ENCODE assay signal across 1 cellular context in genomic region chr10:22712246-22712958, GRCh38.
TF ChIP-seq lines count a peak whose summit lies in the region.

No MANE protein-coding gene starts in this region.

TF ChIP-seq in WTC11, 78 proteins besides CTCF, POLR2A, EP300 and RAD21 (continued from another document):
- TF ChIP-seq STAT6 (CRISPR knock-in tag; conservative IDR thresholded peaks at IDR 0.05; ENCODE audit: low read depth), result no peak
- TF ChIP-seq RELA (CRISPR knock-in tag; IDR thresholded peaks at IDR 0.05; ENCODE audit: borderline replicate concordance), result no peak
- TF ChIP-seq TEAD1 (CRISPR knock-in tag; IDR thresholded peaks at IDR 0.05), result no peak
- TF ChIP-seq JAZF1 (CRISPR knock-in tag; IDR thresholded peaks at IDR 0.05), result no peak
- no peak for TF ChIP-seq ATF6 (CRISPR knock-in tag; IDR thresholded peaks at IDR 0.05)
- TF ChIP-seq GRHL2 (CRISPR knock-in tag; IDR thresholded peaks at IDR 0.05; ENCODE audit: insufficient replicate concordance, severe bottlenecking), result no peak
- no peak for TF ChIP-seq ZNF281 (CRISPR knock-in tag; IDR thresholded peaks at IDR 0.05)
- no peak for TF ChIP-seq MAX (CRISPR knock-in tag; IDR thresholded peaks at IDR 0.05)
- no peak for TF ChIP-seq ZNF121 (CRISPR knock-in tag; IDR thresholded peaks at IDR 0.05)
- no peak for TF ChIP-seq ZBTB21 (CRISPR knock-in tag; IDR thresholded peaks at IDR 0.05; ENCODE audit: borderline replicate concordance)
- no peak for TF ChIP-seq MLX (CRISPR knock-in tag; IDR thresholded peaks at IDR 0.05)
- TF ChIP-seq, protein P1, sequence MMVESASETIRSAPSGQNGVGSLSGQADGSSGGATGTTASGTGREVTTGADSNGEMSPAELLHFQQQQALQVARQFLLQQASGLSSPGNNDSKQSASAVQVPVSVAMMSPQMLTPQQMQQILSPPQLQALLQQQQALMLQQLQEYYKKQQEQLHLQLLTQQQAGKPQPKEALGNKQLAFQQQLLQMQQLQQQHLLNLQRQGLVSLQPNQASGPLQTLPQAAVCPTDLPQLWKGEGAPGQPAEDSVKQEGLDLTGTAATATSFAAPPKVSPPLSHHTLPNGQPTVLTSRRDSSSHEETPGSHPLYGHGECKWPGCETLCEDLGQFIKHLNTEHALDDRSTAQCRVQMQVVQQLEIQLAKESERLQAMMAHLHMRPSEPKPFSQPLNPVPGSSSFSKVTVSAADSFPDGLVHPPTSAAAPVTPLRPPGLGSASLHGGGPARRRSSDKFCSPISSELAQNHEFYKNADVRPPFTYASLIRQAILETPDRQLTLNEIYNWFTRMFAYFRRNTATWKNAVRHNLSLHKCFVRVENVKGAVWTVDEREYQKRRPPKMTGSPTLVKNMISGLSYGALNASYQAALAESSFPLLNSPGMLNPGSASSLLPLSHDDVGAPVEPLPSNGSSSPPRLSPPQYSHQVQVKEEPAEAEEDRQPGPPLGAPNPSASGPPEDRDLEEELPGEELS (CRISPR knock-in tag; IDR thresholded peaks at IDR 0.05), result no peak
- no peak for TF ChIP-seq ARID4B (CRISPR knock-in tag; IDR thresholded peaks at IDR 0.05; ENCODE audit: borderline replicate concordance)
- TF ChIP-seq, protein P2, sequence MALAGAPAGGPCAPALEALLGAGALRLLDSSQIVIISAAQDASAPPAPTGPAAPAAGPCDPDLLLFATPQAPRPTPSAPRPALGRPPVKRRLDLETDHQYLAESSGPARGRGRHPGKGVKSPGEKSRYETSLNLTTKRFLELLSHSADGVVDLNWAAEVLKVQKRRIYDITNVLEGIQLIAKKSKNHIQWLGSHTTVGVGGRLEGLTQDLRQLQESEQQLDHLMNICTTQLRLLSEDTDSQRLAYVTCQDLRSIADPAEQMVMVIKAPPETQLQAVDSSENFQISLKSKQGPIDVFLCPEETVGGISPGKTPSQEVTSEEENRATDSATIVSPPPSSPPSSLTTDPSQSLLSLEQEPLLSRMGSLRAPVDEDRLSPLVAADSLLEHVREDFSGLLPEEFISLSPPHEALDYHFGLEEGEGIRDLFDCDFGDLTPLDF (CRISPR knock-in tag; IDR thresholded peaks at IDR 0.05), result no peak
